In genomic region chr10:131900350-131901152, GRCh38 we compare ENCODE assay signal across 1 cellular context.
TF ChIP-seq lines count a peak whose summit lies in the region.

PPP2R2D (plus strand) TSS chr10:131901008; CDS start chr10:131901149, 141 bp downstream.

TF ChIP-seq in HepG2, 621 proteins besides CTCF, POLR2A, EP300 and RAD21 (continued from another document and continues in another):
- TF ChIP-seq HMGXB3 (CRISPR knock-in tag; IDR thresholded peaks at IDR 0.05; ENCODE audit: borderline replicate concordance) (0 out of 2 replicates have a peak, but pooled peaks have one; percentile 26), GABPB1 (CRISPR knock-in tag; IDR thresholded peaks at IDR 0.05) (peak; percentile 73; the same call in 1 of the 2 replicates), KLF6 (CRISPR knock-in tag; IDR thresholded peaks at IDR 0.05) (no peak), TCF7L2 (IDR thresholded peaks at IDR 0.05; ENCODE audit: low read depth, low read length) (no peak), NR2C2 (CRISPR knock-in tag; IDR thresholded peaks at IDR 0.05; ENCODE audit: borderline replicate concordance) (0 out of 2 replicates have a peak, but pooled peaks have one; percentile 16), SP1 (IDR thresholded peaks at IDR 0.05) (no peak), SP1 (CRISPR knock-in tag; IDR thresholded peaks at IDR 0.05) (peak; percentile 95), HNF4G (IDR thresholded peaks at IDR 0.05; ENCODE audit: borderline replicate concordance, low read depth, low read length) (no peak), HNF4G (CRISPR knock-in tag; IDR thresholded peaks at IDR 0.05; ENCODE audit: borderline replicate concordance, low read depth) (no peak), ZNF329 (CRISPR knock-in tag; IDR thresholded peaks at IDR 0.05; ENCODE audit: low read depth) (peak; percentile 71; the same call in 1 of the 2 replicates), SAP130 (CRISPR knock-in tag; IDR thresholded peaks at IDR 0.05; ENCODE audit: low read depth) (peak; percentile 78), RFXAP (CRISPR knock-in tag; IDR thresholded peaks at IDR 0.05; ENCODE audit: borderline replicate concordance) (peak; percentile 81; the same call in 1 of the 2 replicates), ZNF205 (CRISPR knock-in tag; IDR thresholded peaks at IDR 0.05) (0 out of 2 replicates have a peak, but pooled peaks have one; percentile 28), SIX4 (CRISPR knock-in tag; IDR thresholded peaks at IDR 0.05) (no peak), KDM3A (CRISPR knock-in tag; IDR thresholded peaks at IDR 0.05; ENCODE audit: low read depth) (0 out of 2 replicates have a peak, but pooled peaks have one; percentile 16), HDAC6 (IDR thresholded peaks at IDR 0.05; ENCODE audit: low read depth, low read length) (no peak), AHR (CRISPR knock-in tag; IDR thresholded peaks at IDR 0.05) (0 out of 2 replicates have a peak, but pooled peaks have one; percentile 29), ZGPAT (CRISPR knock-in tag; IDR thresholded peaks at IDR 0.05) (peak; percentile 66), ZNF263 (CRISPR knock-in tag; IDR thresholded peaks at IDR 0.05) (0 out of 2 replicates have a peak, but pooled peaks have one; percentile 18), ATF7 (IDR thresholded peaks at IDR 0.05) (peak; percentile 91), ATF7 (CRISPR knock-in tag; IDR thresholded peaks at IDR 0.05) (peak; percentile 62; the same call in 1 of the 2 replicates), MIXL1 (CRISPR knock-in tag; IDR thresholded peaks at IDR 0.05) (no peak), BORCS8-MEF2B (CRISPR knock-in tag; IDR thresholded peaks at IDR 0.05) (peak; percentile 32; the same call in 1 of the 2 replicates), JUN (CRISPR knock-in tag; IDR thresholded peaks at IDR 0.05) (peak; percentile 9; the same call in 1 of the 2 replicates), TRIM22 (IDR thresholded peaks at IDR 0.05) (no peak), KDM5B (CRISPR knock-in tag; IDR thresholded peaks at IDR 0.05; ENCODE audit: borderline replicate concordance) (peak; percentile 67; the same call in 1 of the 2 replicates), ZNF225 (CRISPR knock-in tag; IDR thresholded peaks at IDR 0.05) (0 out of 2 replicates have a peak, but pooled peaks have one; percentile 40), LCORL (IDR thresholded peaks at IDR 0.05) (no peak), LCORL (CRISPR knock-in tag; IDR thresholded peaks at IDR 0.05) (0 out of 2 replicates have a peak, but pooled peaks have one; percentile 33), TBX2 (CRISPR knock-in tag; IDR thresholded peaks at IDR 0.05; ENCODE audit: borderline replicate concordance) (peak; percentile 64; the same call in 1 of the 2 replicates), ZSCAN5A (CRISPR knock-in tag; IDR thresholded peaks at IDR 0.05; ENCODE audit: borderline replicate concordance) (no peak), ZNF83 (CRISPR knock-in tag; IDR thresholded peaks at IDR 0.05; ENCODE audit: borderline replicate concordance) (0 out of 2 replicates have a peak, but pooled peaks have one; percentile 71), MEIS2 (CRISPR knock-in tag; IDR thresholded peaks at IDR 0.05) (no peak), WIZ (CRISPR knock-in tag; IDR thresholded peaks at IDR 0.05) (0 out of 2 replicates have a peak, but pooled peaks have one; percentile 38)
- TF ChIP-seq, protein P1, sequence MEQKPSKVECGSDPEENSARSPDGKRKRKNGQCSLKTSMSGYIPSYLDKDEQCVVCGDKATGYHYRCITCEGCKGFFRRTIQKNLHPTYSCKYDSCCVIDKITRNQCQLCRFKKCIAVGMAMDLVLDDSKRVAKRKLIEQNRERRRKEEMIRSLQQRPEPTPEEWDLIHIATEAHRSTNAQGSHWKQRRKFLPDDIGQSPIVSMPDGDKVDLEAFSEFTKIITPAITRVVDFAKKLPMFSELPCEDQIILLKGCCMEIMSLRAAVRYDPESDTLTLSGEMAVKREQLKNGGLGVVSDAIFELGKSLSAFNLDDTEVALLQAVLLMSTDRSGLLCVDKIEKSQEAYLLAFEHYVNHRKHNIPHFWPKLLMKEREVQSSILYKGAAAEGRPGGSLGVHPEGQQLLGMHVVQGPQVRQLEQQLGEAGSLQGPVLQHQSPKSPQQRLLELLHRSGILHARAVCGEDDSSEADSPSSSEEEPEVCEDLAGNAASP (CRISPR knock-in tag; IDR thresholded peaks at IDR 0.05; ENCODE audit: borderline replicate concordance) = 0 out of 2 replicates have a peak, but pooled peaks have one; percentile 48
- TF ChIP-seq, protein P2, sequence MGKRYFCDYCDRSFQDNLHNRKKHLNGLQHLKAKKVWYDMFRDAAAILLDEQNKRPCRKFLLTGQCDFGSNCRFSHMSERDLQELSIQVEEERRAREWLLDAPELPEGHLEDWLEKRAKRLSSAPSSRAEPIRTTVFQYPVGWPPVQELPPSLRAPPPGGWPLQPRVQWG (CRISPR knock-in tag; IDR thresholded peaks at IDR 0.05; ENCODE audit: borderline replicate concordance, low read depth) = no peak
- TF ChIP-seq, protein P3, sequence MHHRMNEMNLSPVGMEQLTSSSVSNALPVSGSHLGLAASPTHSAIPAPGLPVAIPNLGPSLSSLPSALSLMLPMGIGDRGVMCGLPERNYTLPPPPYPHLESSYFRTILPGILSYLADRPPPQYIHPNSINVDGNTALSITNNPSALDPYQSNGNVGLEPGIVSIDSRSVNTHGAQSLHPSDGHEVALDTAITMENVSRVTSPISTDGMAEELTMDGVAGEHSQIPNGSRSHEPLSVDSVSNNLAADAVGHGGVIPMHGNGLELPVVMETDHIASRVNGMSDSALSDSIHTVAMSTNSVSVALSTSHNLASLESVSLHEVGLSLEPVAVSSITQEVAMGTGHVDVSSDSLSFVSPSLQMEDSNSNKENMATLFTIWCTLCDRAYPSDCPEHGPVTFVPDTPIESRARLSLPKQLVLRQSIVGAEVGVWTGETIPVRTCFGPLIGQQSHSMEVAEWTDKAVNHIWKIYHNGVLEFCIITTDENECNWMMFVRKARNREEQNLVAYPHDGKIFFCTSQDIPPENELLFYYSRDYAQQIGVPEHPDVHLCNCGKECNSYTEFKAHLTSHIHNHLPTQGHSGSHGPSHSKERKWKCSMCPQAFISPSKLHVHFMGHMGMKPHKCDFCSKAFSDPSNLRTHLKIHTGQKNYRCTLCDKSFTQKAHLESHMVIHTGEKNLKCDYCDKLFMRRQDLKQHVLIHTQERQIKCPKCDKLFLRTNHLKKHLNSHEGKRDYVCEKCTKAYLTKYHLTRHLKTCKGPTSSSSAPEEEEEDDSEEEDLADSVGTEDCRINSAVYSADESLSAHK (CRISPR knock-in tag; IDR thresholded peaks at IDR 0.05; ENCODE audit: borderline replicate concordance) = no peak
- TF ChIP-seq, protein P4, sequence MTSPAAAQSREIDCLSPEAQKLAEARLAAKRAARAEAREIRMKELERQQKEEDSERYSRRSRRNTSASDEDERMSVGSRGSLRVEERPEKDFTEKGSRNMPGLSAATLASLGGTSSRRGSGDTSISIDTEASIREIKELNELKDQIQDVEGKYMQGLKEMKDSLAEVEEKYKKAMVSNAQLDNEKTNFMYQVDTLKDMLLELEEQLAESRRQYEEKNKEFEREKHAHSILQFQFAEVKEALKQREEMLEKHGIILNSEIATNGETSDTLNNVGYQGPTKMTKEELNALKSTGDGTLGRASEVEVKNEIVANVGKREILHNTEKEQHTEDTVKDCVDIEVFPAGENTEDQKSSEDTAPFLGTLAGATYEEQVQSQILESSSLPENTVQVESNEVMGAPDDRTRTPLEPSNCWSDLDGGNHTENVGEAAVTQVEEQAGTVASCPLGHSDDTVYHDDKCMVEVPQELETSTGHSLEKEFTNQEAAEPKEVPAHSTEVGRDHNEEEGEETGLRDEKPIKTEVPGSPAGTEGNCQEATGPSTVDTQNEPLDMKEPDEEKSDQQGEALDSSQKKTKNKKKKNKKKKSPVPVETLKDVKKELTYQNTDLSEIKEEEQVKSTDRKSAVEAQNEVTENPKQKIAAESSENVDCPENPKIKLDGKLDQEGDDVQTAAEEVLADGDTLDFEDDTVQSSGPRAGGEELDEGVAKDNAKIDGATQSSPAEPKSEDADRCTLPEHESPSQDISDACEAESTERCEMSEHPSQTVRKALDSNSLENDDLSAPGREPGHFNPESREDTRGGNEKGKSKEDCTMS (CRISPR knock-in tag; conservative IDR thresholded peaks at IDR 0.05) = no peak
- TF ChIP-seq, protein P5, sequence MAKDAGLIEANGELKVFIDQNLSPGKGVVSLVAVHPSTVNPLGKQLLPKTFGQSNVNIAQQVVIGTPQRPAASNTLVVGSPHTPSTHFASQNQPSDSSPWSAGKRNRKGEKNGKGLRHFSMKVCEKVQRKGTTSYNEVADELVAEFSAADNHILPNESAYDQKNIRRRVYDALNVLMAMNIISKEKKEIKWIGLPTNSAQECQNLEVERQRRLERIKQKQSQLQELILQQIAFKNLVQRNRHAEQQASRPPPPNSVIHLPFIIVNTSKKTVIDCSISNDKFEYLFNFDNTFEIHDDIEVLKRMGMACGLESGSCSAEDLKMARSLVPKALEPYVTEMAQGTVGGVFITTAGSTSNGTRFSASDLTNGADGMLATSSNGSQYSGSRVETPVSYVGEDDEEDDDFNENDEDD (CRISPR knock-in tag; IDR thresholded peaks at IDR 0.05; ENCODE audit: borderline replicate concordance) = 0 out of 2 replicates have a peak, but pooled peaks have one; percentile 13
